13 cellular contexts compared by ENCODE assay signal in genomic region chr11:65538232-65538914, GRCh38. TPM values are rescaled to one million over a fixed set of nuclear protein-coding genes. Genes with fewer than 3 reads are reported as not detected.
DNase-seq lines count a peak whose midpoint lies in the region; ATAC-seq and TF ChIP-seq lines count a peak whose summit lies in the region.
"Had no signal": no experiment of that assay in that cellular context is flagged by ENCODE, and none has a peak within 500 bp of the region (broad histone marks: within the 10 kb centered on the region; RNA-seq: fewer than 3 reads in every experiment).

No MANE protein-coding gene starts in this region.

- H3K27ac ChIP-seq in CD8-positive, alpha-beta memory T cell (ENCODE audit: low read depth, low read length), result no peak overlapping the region
- H3K27ac ChIP-seq in HUES48 (ENCODE audit: low read depth, low read length), result no peak overlapping the region
- no peak overlapping the region for H3K27ac ChIP-seq in osteoblast (ENCODE audit: low read depth, low read length)
- H3K27ac ChIP-seq: gastrocnemius medialis, SJSA1 had no signal

- no peaks in the 10 kb centered on the region for H3K27me3 Mint-ChIP-seq in CD8-positive, alpha-beta memory T cell
- no peaks in the 10 kb centered on the region for H3K27me3 Mint-ChIP-seq in central memory CD8-positive, alpha-beta T cell

- H3K27me3 ChIP-seq in CD8-positive, alpha-beta memory T cell (ENCODE audit: insufficient read depth, low read length, poor library complexity, severe bottlenecking), result no peaks in the 10 kb centered on the region
- H3K27me3 ChIP-seq in HUES48 (ENCODE audit: control insufficient read depth, insufficient read depth, low read length), result peaks cover 25% of the 10 kb centered on the region
- H3K27me3 ChIP-seq in osteoblast (ENCODE audit: insufficient read depth, low read length), result no peaks in the 10 kb centered on the region
- H3K27me3 ChIP-seq: body of pancreas, gastrocnemius medialis, SJSA1 had no signal

- DNase-seq in CD8-positive, alpha-beta memory T cell, result no peak
- no peak for DNase-seq in central memory CD8-positive, alpha-beta T cell (ENCODE audit: low spot score in 2 of 2)
- DNase-seq in osteoblast (ENCODE audit: insufficient read length, low spot score, missing footprints) (peak; percentile 90), HuH-7 (ENCODE audit: low spot score) (no peak), G401 (ENCODE audit: low spot score) (no peak)
- DNase-seq: body of pancreas, gastrocnemius medialis, NCI-H187 treated with DMSO at 0.1 percent for 48 hours had no signal

- in situ Hi-C loops in G401 (cut with HindIII; ENCODE audit: low sequenced_read_pairs), result no loop called here

- no peak overlapping the region for H3K4me2 ChIP-seq in osteoblast (ENCODE audit: insufficient read depth, low read length)

- peaks cover 29% of the 10 kb centered on the region for H4K20me1 ChIP-seq in osteoblast (ENCODE audit: insufficient read depth, low read length)

- H3K79me2 ChIP-seq in osteoblast (ENCODE audit: insufficient read depth, low read length), result no peaks in the 10 kb centered on the region

- H3K9me3 Mint-ChIP-seq in CD8-positive, alpha-beta memory T cell, result no peaks in the 10 kb centered on the region
- H3K9me3 Mint-ChIP-seq in central memory CD8-positive, alpha-beta T cell, result no peaks in the 10 kb centered on the region
- H3K9me3 Mint-ChIP-seq: activated T-helper 2 cell treated with anti-CD3 and anti-CD28 coated beads, Interferon-gamma antibody, Interleukin-2, Interleukin-4, amounts not matched to agents 10 μg/mL and 5 μg/mL and 100 μg/mL, durations not matched to agents 14 hours and 24 hours and 36 hours had no signal

- peak overlapping the region in 5 of 7 donors; percentile 26 to 87 (median 54) for H3K4me3 Mint-ChIP-seq in CD8-positive, alpha-beta memory T cell
- H3K4me3 Mint-ChIP-seq in central memory CD8-positive, alpha-beta T cell, result peak overlapping the region; percentile 18

- no peak for TF ChIP-seq CTCF in osteoblast (IDR thresholded peaks at IDR 0.05; ENCODE audit: extremely low read depth, low read depth, low read length)

- H3K4me1 Mint-ChIP-seq in CD8-positive, alpha-beta memory T cell, result peaks cover 8 to 12% (median 12%) of the 10 kb centered on the region in 3 donors
- peaks cover 10% of the 10 kb centered on the region for H3K4me1 Mint-ChIP-seq in central memory CD8-positive, alpha-beta T cell

- H3K9me3 ChIP-seq in CD8-positive, alpha-beta memory T cell (ENCODE audit: low read length), result no peaks in the 10 kb centered on the region
- no peaks in the 10 kb centered on the region for H3K9me3 ChIP-seq in HUES48 (ENCODE audit: control insufficient read depth, insufficient read depth, low read length)
- H3K9me3 ChIP-seq in osteoblast (ENCODE audit: low read depth, low read length), result no peaks in the 10 kb centered on the region
- H3K9me3 ChIP-seq: body of pancreas, gastrocnemius medialis, thoracic aorta had no signal

- H2AFZ ChIP-seq in osteoblast (ENCODE audit: low read length), result no peak overlapping the region

- H3K27ac Mint-ChIP-seq in CD8-positive, alpha-beta memory T cell, result peak overlapping the region in 2 of 8 donors; percentile 26 to 42
- H3K27ac Mint-ChIP-seq in central memory CD8-positive, alpha-beta T cell (ENCODE audit: low read depth), result no peak overlapping the region
- H3K27ac Mint-ChIP-seq: activated T-helper 2 cell treated with anti-CD3 and anti-CD28 coated beads, Interferon-gamma antibody, Interleukin-2, Interleukin-4, amounts not matched to agents 10 μg/mL and 5 μg/mL and 100 μg/mL, durations not matched to agents 14 hours and 24 hours and 36 hours had no signal

- CTCF ChIA-PET in CD8-positive, alpha-beta memory T cell (lab: Charles Lee), result interaction anchor here (12.4 kb wide), 1 partner anchor 52 kb away, joined by 258 read pairs; the partner anchor contains the start of gene KCNK7

- ATAC-seq in central memory CD8-positive, alpha-beta T cell (replicated peaks; ENCODE audit: extremely low read depth, poor library complexity, severe bottlenecking), result no peak
- ATAC-seq in GM18520 (IDR thresholded peaks at IDR 0.05; ENCODE audit: unreplicated experiment), result no peak
- ATAC-seq: body of pancreas, gastrocnemius medialis had no signal

- H3K4me3 ChIP-seq in CD8-positive, alpha-beta memory T cell (ENCODE audit: low read length), result no peak overlapping the region
- H3K4me3 ChIP-seq in HUES48 (ENCODE audit: low read depth, low read length) (peak overlapping the region; percentile 83; the same call in 1 of the 2 replicates), osteoblast (ENCODE audit: insufficient read depth, low read length) (no peak overlapping the region)
- H3K4me3 ChIP-seq: body of pancreas, gastrocnemius medialis, SJSA1, thoracic aorta had no signal

- H3K36me3 Mint-ChIP-seq in CD8-positive, alpha-beta memory T cell, result peaks cover 0 to 37% (median 4%) of the 10 kb centered on the region in 3 donors
- H3K36me3 Mint-ChIP-seq in central memory CD8-positive, alpha-beta T cell (ENCODE audit: insufficient read depth), result peaks cover 16% of the 10 kb centered on the region

- POLR2A ChIA-PET in CD8-positive, alpha-beta memory T cell (lab: Charles Lee), result interaction anchor here (0.9 to 1.1 kb wide), 2 partner anchors 9 to 77 kb away, joined by 3 to 7 read pairs; partner anchors contain the start of gene PCNX3

- H3K4me1 ChIP-seq in CD8-positive, alpha-beta memory T cell (ENCODE audit: insufficient read depth, low read length), result peaks cover 10% of the 10 kb centered on the region
- H3K4me1 ChIP-seq in HUES48 (ENCODE audit: control insufficient read depth, insufficient read depth, low read length) (0 out of 2 replicates have a peak, but pooled peaks cover 3% of the 10 kb centered on the region), osteoblast (ENCODE audit: insufficient read depth, low read length) (peaks cover 9% of the 10 kb centered on the region)

- no peaks in the 10 kb centered on the region for H3K36me3 ChIP-seq in CD8-positive, alpha-beta memory T cell (ENCODE audit: insufficient read depth, low read length)
- H3K36me3 ChIP-seq in HUES48 (ENCODE audit: control insufficient read depth, insufficient read depth, low read length) (peaks cover 35% of the 10 kb centered on the region), osteoblast (ENCODE audit: insufficient read depth, low read length) (peaks cover 63% of the 10 kb centered on the region)

- no peak overlapping the region for H3K9ac ChIP-seq in HUES48 (ENCODE audit: low read depth, low read length)

RNA-seq across cellular contexts. Expression of gene SCYL1, which starts 13.5 kb away (rescaled TPM):
- total RNA-seq in CD8-positive, alpha-beta memory T cell, result 10 to 100 TPM; 85.1 to 88.5 TPM
- polyA plus RNA-seq in CD8-positive, alpha-beta memory T cell, result 42.1 TPM
- total RNA-seq in osteoblast, result 109 and 115 TPM in 2 replicates
- total RNA-seq in G401 (2014; rRNA removed; shearing (Covaris generic)), result 77.6 and 80.4 TPM in 2 replicates

RNA-seq across cellular contexts. Expression of gene LTBP3, which starts 19.8 kb away (rescaled TPM):
- total RNA-seq in CD8-positive, alpha-beta memory T cell, result 10 to 100 TPM; 33.2 to 35.4 TPM
- 17.9 TPM for polyA plus RNA-seq in CD8-positive, alpha-beta memory T cell
- total RNA-seq in osteoblast, result 40.7 and 41.6 TPM in 2 replicates
- 32.5 and 53.2 TPM in 2 replicates for total RNA-seq in G401 (2014; rRNA removed; shearing (Covaris generic))

RNA-seq across cellular contexts. Expression of gene ZNRD2, which starts 31.9 kb away (rescaled TPM):
- 10 to 100 TPM; 69.6 to 77.9 TPM for total RNA-seq in CD8-positive, alpha-beta memory T cell
- polyA plus RNA-seq in CD8-positive, alpha-beta memory T cell, result 81.4 TPM
- 37.1 and 42.3 TPM in 2 replicates for total RNA-seq in osteoblast
- total RNA-seq in G401 (2014; rRNA removed; shearing (Covaris generic)), result 72.3 and 72.7 TPM in 2 replicates

RNA-seq across cellular contexts. Expression of gene FAM89B, which starts 34.0 kb away (rescaled TPM):
- total RNA-seq in CD8-positive, alpha-beta memory T cell, result 10 to 100 TPM; 30.8 to 34.1 TPM
- 138 TPM for polyA plus RNA-seq in CD8-positive, alpha-beta memory T cell
- total RNA-seq in osteoblast, result 31.5 and 36.2 TPM in 2 replicates
- total RNA-seq in G401 (2014; rRNA removed; shearing (Covaris generic)), result 28.1 and 58.6 TPM in 2 replicates

RNA-seq across cellular contexts. Expression of gene EHBP1L1, which starts 37.5 kb away (rescaled TPM):
- 100 to 1,000 TPM in 1 of 2 experiments, 10 to 100 TPM in 1; 97.3 to 100 TPM for total RNA-seq in CD8-positive, alpha-beta memory T cell
- polyA plus RNA-seq in CD8-positive, alpha-beta memory T cell, result 25.1 TPM
- total RNA-seq in osteoblast, result 43.9 and 58.6 TPM in 2 replicates
- 8.7 and 16.5 TPM in 2 replicates for total RNA-seq in G401 (2014; rRNA removed; shearing (Covaris generic))
